Comparison of ENCODE assay signal across 18 cellular contexts in the genomic region with DNA sequence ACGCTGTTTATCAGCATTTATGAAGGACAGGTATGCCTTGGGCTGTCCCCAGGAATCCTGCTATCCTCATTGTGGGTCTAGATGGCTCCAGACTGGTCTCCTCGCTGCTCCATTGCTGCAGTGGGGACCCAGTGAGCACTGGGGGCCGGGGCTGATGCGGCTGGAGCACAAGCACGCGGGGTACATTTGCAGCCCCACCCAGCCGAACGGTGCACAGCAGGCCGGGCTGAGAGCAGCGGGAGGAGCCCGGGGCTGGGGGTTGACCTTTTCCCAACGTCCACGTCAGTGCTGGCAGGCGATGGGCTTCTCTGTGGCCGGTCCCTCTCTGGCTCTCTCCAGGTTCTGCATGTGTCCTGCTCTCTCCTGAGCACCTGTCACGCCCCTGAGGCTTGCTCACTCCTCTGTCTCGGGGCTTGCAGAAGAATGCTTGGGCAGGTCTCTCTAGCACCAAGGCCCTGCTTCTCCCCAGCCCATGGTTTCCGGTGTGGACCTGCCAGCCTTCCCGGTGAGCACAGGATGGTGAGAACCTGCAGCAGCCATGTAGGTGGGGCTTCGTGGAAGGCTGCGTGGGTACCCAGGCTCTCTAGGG.
"Had no signal": no experiment of that assay in that cellular context is flagged by ENCODE, and none has a peak within 500 bp of the region (broad histone marks: within the 10 kb centered on the region; RNA-seq: fewer than 3 reads in every experiment).

No MANE protein-coding gene starts in this region.

- H3K4me1 Mint-ChIP-seq: activated B cell treated with CpG ODN at 0.5 μM for 24 hours had no signal

- DNase-seq: activated B cell treated with CpG ODN at 0.5 μM for 24 hours; activated CD4-positive, alpha-beta memory T cell treated with anti-CD3 and anti-CD28 coated beads for 36 hours; activated CD4-positive, alpha-beta T cell treated with anti-CD3 and anti-CD28 coated beads for 4 hours; activated gamma-delta T cell treated with Interleukin-2 at 50 U/mL for 16 hours; activated T-cell treated with anti-CD3 and anti-CD28 coated beads for 4 hours; effector memory CD4-positive, alpha-beta T cell; esophagus squamous epithelium; stimulated activated CD4-positive, alpha-beta T cell treated with anti-CD3 and anti-CD28 coated beads, Interleukin-12 subunit alpha, Interleukin-12 subunit beta, amount 100 ng/mL, for 4 hours; stimulated activated CD4-positive, alpha-beta T cell treated with anti-CD3 and anti-CD28 coated beads, Interleukin-2, amount 100 ng/mL, for 24 hours; stimulated activated naive CD4-positive, alpha-beta T cell treated with Interleukin-2 at 50 U/mL for 16 hours had no signal

- H3K4me3 Mint-ChIP-seq: activated B cell treated with CpG ODN at 0.5 μM for 24 hours; activated CD4-positive, alpha-beta memory T cell treated with anti-CD3 and anti-CD28 coated beads for 36 hours; activated naive CD8-positive, alpha-beta T cell; activated T-helper 1 cell treated with anti-CD3 and anti-CD28 coated beads, Interleukin-12 subunit alpha, Interleukin-12 subunit beta, Interleukin-2, Interleukin-4 antibody, amounts not matched to agents 30 ng/mL and 10 ng/mL and 1 ng/mL, durations not matched to agents 14 hours and 24 hours and 36 hours; dendritic cell treated with granulocyte-macrophage colony-stimulating factor and Interleukin-4, amounts not matched to agents 40 ng/mL and 50 ng/mL, for 4 days had no signal

- ATAC-seq: left colon had no signal

- H3K27me3 ChIP-seq: uterus had no signal

- H3K36me3 Mint-ChIP-seq: activated CD4-positive, alpha-beta memory T cell treated with anti-CD3 and anti-CD28 coated beads for 36 hours; activated naive CD8-positive, alpha-beta T cell had no signal

- H3K9me3 ChIP-seq: esophagus squamous epithelium, uterus had no signal

- H3K4me3 ChIP-seq: esophagus squamous epithelium, hepatocyte, tibial nerve, uterus had no signal

- H3K27ac ChIP-seq: esophagus squamous epithelium, hepatocyte, parathyroid adenoma, tibial nerve, uterus had no signal

- H3K27ac Mint-ChIP-seq: activated B cell treated with CpG ODN at 0.5 μM for 24 hours; activated CD4-positive, alpha-beta memory T cell treated with anti-CD3 and anti-CD28 coated beads for 36 hours; activated naive CD8-positive, alpha-beta T cell; activated T-helper 1 cell treated with anti-CD3 and anti-CD28 coated beads, Interleukin-12 subunit alpha, Interleukin-12 subunit beta, Interleukin-2, Interleukin-4 antibody, amounts not matched to agents 30 ng/mL and 10 ng/mL and 1 ng/mL, durations not matched to agents 14 hours and 24 hours and 36 hours; dendritic cell treated with granulocyte-macrophage colony-stimulating factor and Interleukin-4, amounts not matched to agents 40 ng/mL and 50 ng/mL, for 4 days had no signal

- H3K36me3 ChIP-seq: esophagus squamous epithelium, tibial nerve, uterus had no signal

- H3K4me1 ChIP-seq: esophagus squamous epithelium, parathyroid adenoma, tibial nerve, uterus had no signal
